Comparison of ENCODE assay signal across 10 cellular contexts in the genomic region with DNA sequence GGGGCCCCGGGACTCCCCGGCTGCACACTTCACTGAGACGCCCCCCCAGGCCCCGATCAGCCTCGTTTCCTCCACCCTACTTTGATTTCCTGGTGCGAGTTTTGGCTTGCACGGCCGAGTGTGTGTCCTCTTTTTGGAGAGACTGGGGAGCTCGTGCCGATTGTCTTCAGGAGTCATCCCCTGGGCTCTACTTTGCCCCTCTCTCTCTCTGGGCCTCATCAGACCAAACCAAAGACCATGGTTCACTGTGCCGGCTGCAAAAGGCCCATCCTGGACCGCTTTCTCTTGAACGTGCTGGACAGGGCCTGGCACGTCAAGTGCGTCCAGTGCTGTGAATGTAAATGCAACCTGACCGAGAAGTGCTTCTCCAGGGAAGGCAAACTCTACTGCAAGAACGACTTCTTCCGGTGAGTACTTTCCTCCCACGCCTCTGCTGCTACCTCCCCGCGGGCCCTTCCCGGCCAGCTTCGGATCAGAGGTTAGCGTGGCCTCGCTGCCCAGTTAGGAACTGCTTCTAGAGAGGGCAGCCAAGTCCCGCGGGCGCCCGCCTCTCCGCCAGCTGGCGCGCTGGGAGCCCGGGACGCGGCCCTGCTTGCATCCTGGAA. TPM values are rescaled to one million over a fixed set of nuclear protein-coding genes. Genes with fewer than 3 reads are reported as not detected.
A peak's percentile ranks its signal among the peaks of the same experiment; 100 is the strongest.
DNase-seq lines count a peak whose midpoint lies in the region; ATAC-seq, FAIRE-seq and TF ChIP-seq lines count a peak whose summit lies in the region.
"Had no signal": no experiment of that assay in that cellular context is flagged by ENCODE, and none has a peak within 500 bp of the region (broad histone marks: within the 10 kb centered on the region; RNA-seq: fewer than 3 reads in every experiment).

No MANE protein-coding gene starts in this region.

- peaks cover 41% of the 10 kb centered on the region for H4K20me1 ChIP-seq in K562 (replicated peaks; ENCODE audit: control insufficient read depth, insufficient read depth, low read length)

- FAIRE-seq in K562 (lab: Jason Lieb, UNC) (no peak), urothelium cell line (lab: Jason Lieb, UNC) (no peak)

- no peak overlapping the region for H3K4me2 ChIP-seq in K562 (ENCODE audit: insufficient read depth, low read length)

- TF ChIP-seq EP300 in K562 (IDR thresholded peaks at IDR 0.05; ENCODE audit: low read length), result no peak

- H3K9me1 ChIP-seq in K562 (ENCODE audit: control insufficient read depth, insufficient read depth, low read length), result peaks cover 3% of the 10 kb centered on the region

- H3K79me2 ChIP-seq in K562 (ENCODE audit: control insufficient read depth, insufficient read depth, low read length), result no peaks in the 10 kb centered on the region

- no peak for TF ChIP-seq RAD21 in K562 (CRISPR knock-in tag; conservative IDR thresholded peaks at IDR 0.05 in 1 of 2, IDR thresholded peaks at IDR 0.05 in 1 of 2)

- peaks cover 91% of the 10 kb centered on the region for H3K27me3 Mint-ChIP-seq in Calu3 (ENCODE audit: unreplicated experiment)
- H3K27me3 Mint-ChIP-seq in mesothelial cell of epicardium (ENCODE audit: low read depth), result peaks cover 100% of the 10 kb centered on the region

- H3K27ac Mint-ChIP-seq in Calu3 (ENCODE audit: unreplicated experiment) (no peak overlapping the region), mesothelial cell of epicardium (no peak overlapping the region)

- BruUV-seq in Calu3 (replicated peaks; lab: Mats Ljungman, UMichigan) (no TSS peak), K562 (replicated peaks; lab: Mats Ljungman, UMichigan) (no TSS peak)

- POLR2A ChIA-PET in K562 (lab: Yijun Ruan, JAX), result interaction anchor here (1.0 kb wide), 1 partner anchor 16 kb away, joined by 3 read pairs; no protein-coding TSS in a partner anchor

- H3K36me3 ChIP-seq in K562 (ENCODE audit: control insufficient read depth, insufficient read depth, low read length), result no peaks in the 10 kb centered on the region

- intact Hi-C loops in Calu3 (cut with micrococcal nuclease; ENCODE audit: unreplicated experiment) (no loop called here), K562 (cut with micrococcal nuclease) (no loop called here)

- no peaks in the 10 kb centered on the region for H3K9me3 ChIP-seq in K562 (replicated peaks; ENCODE audit: control insufficient read depth, insufficient read depth, low read depth, low read length)

- peaks cover 73 to 83% of the 10 kb centered on the region in 2 experiments for H3K27me3 ChIP-seq in K562 (ENCODE audit: control insufficient read depth in 2 of 2, insufficient read depth in 2 of 2, low read length in 2 of 2)

- H3K4me1 Mint-ChIP-seq in Calu3 (ENCODE audit: low read depth, unreplicated experiment), result peaks cover 43% of the 10 kb centered on the region
- peaks cover 48% of the 10 kb centered on the region for H3K4me1 Mint-ChIP-seq in mesothelial cell of epicardium

- 20% methylated on average over 32 of the region's 35 CpGs for WGBS in K562 (ENCODE audit: insufficient coverage, low coverage, missing lambda C conversion rate)

- H3K4me1 ChIP-seq in K562 (replicated peaks in 1 of 2; ENCODE audit: control insufficient read depth in 2 of 2, insufficient read depth in 2 of 2, low read length in 2 of 2), result peaks cover 0 to 58% of the 10 kb centered on the region in 2 experiments; a peak in 3 of 5 replicates

- no peak overlapping the region for H3K27ac ChIP-seq in K562 (ENCODE audit: extremely low read depth, low read depth, low read length)

- TF ChIP-seq CTCF in Calu3 (IDR thresholded peaks at IDR 0.05; ENCODE audit: unreplicated experiment), result no peak
- no peak for TF ChIP-seq CTCF in K562 (IDR thresholded peaks at IDR 0.05 in 2 of 3, conservative IDR thresholded peaks at IDR 0.05 in 1 of 3; ENCODE audit: insufficient read depth in 2 of 3, low read depth in 1 of 3, low read length in 3 of 3)
- no peak for TF ChIP-seq CTCF in mesothelial cell of epicardium (IDR thresholded peaks at IDR 0.05; ENCODE audit: unreplicated experiment)

- peak overlapping the region; percentile 74 for H3K4me3 Mint-ChIP-seq in Calu3 (ENCODE audit: low read depth, unreplicated experiment)
- H3K4me3 Mint-ChIP-seq in mesothelial cell of epicardium, result peak overlapping the region; percentile 39

- peaks cover 18% of the 10 kb centered on the region for H3K36me3 Mint-ChIP-seq in Calu3 (ENCODE audit: insufficient read depth, unreplicated experiment)
- H3K36me3 Mint-ChIP-seq in mesothelial cell of epicardium, result no peaks in the 10 kb centered on the region

- H2AFZ ChIP-seq in K562 (ENCODE audit: low read depth, low read length), result no peak overlapping the region

- TF ChIP-seq POLR2A in K562 (conservative IDR thresholded peaks at IDR 0.05), result no peak

- H3K9ac ChIP-seq in K562 (ENCODE audit: insufficient read depth in 1 of 2, low read depth in 2 of 2, low read length in 2 of 2), result no peak overlapping the region

- no peak overlapping the region for H3K4me3 ChIP-seq in K562

- no peak; the same call in none of the 3 replicates for ATAC-seq in K562

- no peaks in the 10 kb centered on the region for H3K9me3 Mint-ChIP-seq in Calu3 (ENCODE audit: low read depth, unreplicated experiment)
- H3K9me3 Mint-ChIP-seq in mesothelial cell of epicardium, result no peaks in the 10 kb centered on the region

- CTCF ChIA-PET in Calu3 (lab: Charles Lee), result interaction anchor here (0.7 to 1.6 kb wide), 3 partner anchors 11 to 14 kb away, joined by 4 to 9 read pairs (median 6); partner anchors contain the start of gene AATF
- CTCF ChIA-PET in K562 (lab: Yijun Ruan, JAX; ENCODE audit: low intra/inter-chr PET ratio), result no interaction called here

- peak; percentile 58 for DNase-seq in Calu3
- peak; percentile 48 for DNase-seq in HuH-7.5 (ENCODE audit: low spot score)
- DNase-seq in K562 (ENCODE audit: extremely low read depth in 1 of 4, low spot score in 3 of 4), result peak in 2 of 4 experiments; percentile 37 to 45
- no peak for DNase-seq in mesothelial cell of epicardium (ENCODE audit: low spot score in 2 of 2, unreplicated experiment in 2 of 2)
- DNase-seq in GM03348 (ENCODE audit: low spot score), result no peak
- DNase-seq in OCI-M1 (lab: John Stamatoyannopoulos, UW), result no peak
- DNase-seq in NCI-H1092 treated with DMSO at 0.1 percent for 48 hours (lab: John Stamatoyannopoulos, UW), result no peak
- DNase-seq in urothelium cell line (ENCODE audit: low spot score), result no peak
- DNase-seq: aorta, NCI-H2171 had no signal

- in situ Hi-C loops in K562 (cut with MboI), result no loop called here

TF ChIP-seq in K562, 482 proteins besides CTCF, POLR2A, EP300 and RAD21 (continues in another document):
- no peak for TF ChIP-seq SMARCA4 (IDR thresholded peaks at IDR 0.05)
- TF ChIP-seq SMC3 (conservative IDR thresholded peaks at IDR 0.05; ENCODE audit: insufficient read depth, low read depth, low read length), result no peak
- TF ChIP-seq EGR1 (conservative IDR thresholded peaks at IDR 0.05), result peak; percentile 63
- no peak for TF ChIP-seq ZNF3 (CRISPR knock-in tag; IDR thresholded peaks at IDR 0.05)
- no peak for TF ChIP-seq ZNF780A (CRISPR knock-in tag; IDR thresholded peaks at IDR 0.05)
- no peak for TF ChIP-seq CEBPB (tag; IDR thresholded peaks at IDR 0.05)
- no peak for TF ChIP-seq HNRNPUL1 (IDR thresholded peaks at IDR 0.05; ENCODE audit: low read length)
- TF ChIP-seq ZFX (CRISPR knock-in tag; IDR thresholded peaks at IDR 0.05), result no peak
- no peak for TF ChIP-seq SREBF1 (IDR thresholded peaks at IDR 0.05; ENCODE audit: borderline replicate concordance, low read depth, low read length)
- TF ChIP-seq SMARCC2 (IDR thresholded peaks at IDR 0.05; ENCODE audit: low read depth), result no peak

RNA-seq across cellular contexts. Expression of gene LHX1, which starts 0.8 kb away (rescaled TPM):
- total RNA-seq in Calu3 (2022), result 0.35 and 1.4 TPM in 2 replicates
- total RNA-seq in K562 (2011; cell fraction: chromatin; rRNA removed; ENCODE audit: low replicate concordance), result 0.58 and 0.74 TPM in 2 replicates
- 0.53 and 1.5 TPM in 2 replicates for total RNA-seq in K562 (2011; cell fraction: nucleolus; rRNA removed)
- total RNA-seq in K562 (2011; cell fraction: nucleoplasm; rRNA removed), result 0.15 TPM in 1 of 2 replicates, not detected in the other
- total RNA-seq in K562 (2014; rRNA removed), result 0.05 TPM in 1 of 2 replicates, not detected in the other
- not detected in 2 replicates for total RNA-seq in K562 (2014; rRNA removed; fragmentation: Illumina TruSeq; extraction: Trizol)
- total RNA-seq in K562 (2015; rRNA removed; fragmentation: Illumina TruSeq; extraction: Trizol), result not detected in 2 replicates
- 0.07 TPM in 1 of 2 replicates, not detected in the other for total RNA-seq in K562 (2021)
- polyA plus RNA-seq in K562 (2011; rRNA removed), result 0.05 and 0.64 TPM in 2 replicates
- 0.18 and 1.1 TPM in 2 replicates for polyA plus RNA-seq in K562 (2011; cell fraction: cytosol; rRNA removed)
- 0.13 and 5.4 TPM in 2 replicates for polyA plus RNA-seq in K562 (2011; cell fraction: nucleus; rRNA removed)
- polyA plus RNA-seq in K562 (2012), result not detected in 2 replicates
- 0.04 TPM in 1 of 2 replicates, not detected in the other for polyA plus RNA-seq in K562 (2014; fragmentation: Illumina TruSeq; extraction: Trizol)
- not detected for polyA plus RNA-seq in K562 (2014; fragmentation: Nextera tagmentation; extraction: Ambion mirVana)
- polyA plus RNA-seq in K562 (2014; rRNA removed), result not detected in 2 replicates
- 0.49 TPM in 1 of 2 replicates, not detected in the other for polyA minus RNA-seq in K562 (2011; rRNA and poly(A)+ RNA removed)
- 2.2 TPM in 1 of 2 replicates, not detected in the other for polyA minus RNA-seq in K562 (2011; cell fraction: cytosol; rRNA and poly(A)+ RNA removed)
- polyA minus RNA-seq in K562 (2011; cell fraction: nucleus; rRNA and poly(A)+ RNA removed), result 0.81 TPM in 1 of 2 replicates, not detected in the other
- total RNA-seq in mesothelial cell of epicardium, result not detected in 3 replicates
- total RNA-seq: aorta had no signal
- polyA plus RNA-seq: aorta had no signal

RNA-seq across cellular contexts. Expression of gene AATF, which starts 10.7 kb away (rescaled TPM):
- total RNA-seq in Calu3 (2022), result 186 and 209 TPM in 2 replicates
- 25.5 and 55.9 TPM in 2 replicates for total RNA-seq in K562 (2011; cell fraction: chromatin; rRNA removed; ENCODE audit: low replicate concordance)
- 19.2 and 22.8 TPM in 2 replicates for total RNA-seq in K562 (2011; cell fraction: nucleolus; rRNA removed)
- total RNA-seq in K562 (2011; cell fraction: nucleoplasm; rRNA removed), result 29.3 and 39.8 TPM in 2 replicates
- 106 and 140 TPM in 2 replicates for total RNA-seq in K562 (2014; rRNA removed)
- total RNA-seq in K562 (2014; rRNA removed; fragmentation: Illumina TruSeq; extraction: Trizol), result 90.1 and 101 TPM in 2 replicates
- total RNA-seq in K562 (2015; rRNA removed; fragmentation: Illumina TruSeq; extraction: Trizol), result 123 and 126 TPM in 2 replicates
- total RNA-seq in K562 (2021), result 106 and 130 TPM in 2 replicates
- 19.1 and 40.3 TPM in 2 replicates for polyA plus RNA-seq in K562 (2011; rRNA removed)
- 13.4 and 28.2 TPM in 2 replicates for polyA plus RNA-seq in K562 (2011; cell fraction: cytosol; rRNA removed)
- polyA plus RNA-seq in K562 (2011; cell fraction: nucleus; rRNA removed), result 8.8 and 18.6 TPM in 2 replicates
- polyA plus RNA-seq in K562 (2012), result 100 and 110 TPM in 2 replicates
- polyA plus RNA-seq in K562 (2014; fragmentation: Illumina TruSeq; extraction: Trizol), result 126 and 133 TPM in 2 replicates
- 10 to 100 TPM; 34.5 to 35.4 TPM for polyA plus RNA-seq in K562 (2014; fragmentation: Nextera tagmentation; extraction: Ambion mirVana)
- polyA plus RNA-seq in K562 (2014; rRNA removed), result 67.0 and 80.7 TPM in 2 replicates
- 26.6 and 39.2 TPM in 2 replicates for polyA minus RNA-seq in K562 (2011; rRNA and poly(A)+ RNA removed)
- 22.8 and 34.9 TPM in 2 replicates for polyA minus RNA-seq in K562 (2011; cell fraction: cytosol; rRNA and poly(A)+ RNA removed)
- 9.7 and 10.4 TPM in 2 replicates for polyA minus RNA-seq in K562 (2011; cell fraction: nucleus; rRNA and poly(A)+ RNA removed)
- total RNA-seq in mesothelial cell of epicardium, result 31.3 to 36.2 TPM (median 33.9 TPM) in 3 replicates

Comparison
In these comparisons a context has a peak if more than half of its experiments do, and no peak if none do; other contexts are left out.
1. DNase-seq: peak in Calu3 (single experiment) and HuH-7.5 (single experiment); none in mesothelial cell of epicardium (0 of 2), GM03348 (single experiment), OCI-M1 (single experiment), NCI-H1092 treated with DMSO at 0.1 percent for 48 hours (single experiment) and urothelium cell line (single experiment).